ENCODE assay signal across 1 cellular context in the genomic region with DNA sequence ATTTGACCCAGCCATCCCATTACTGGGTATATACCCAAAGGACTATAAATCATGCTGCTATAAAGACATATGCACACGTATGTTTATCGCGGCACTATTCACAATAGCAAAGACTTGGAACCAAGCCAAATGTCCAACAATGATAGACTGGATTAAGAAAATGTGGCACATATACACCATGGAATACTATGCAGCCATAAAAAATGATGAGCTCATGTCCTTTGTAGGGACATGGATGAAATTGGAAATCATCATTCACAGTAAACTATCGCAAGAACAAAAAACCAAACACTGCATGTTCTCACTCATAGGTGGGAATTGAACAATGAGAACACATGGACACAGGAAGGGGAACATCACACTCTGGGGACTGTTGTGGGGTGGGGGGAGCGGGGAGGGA. TPM values are rescaled to one million over a fixed set of nuclear protein-coding genes. Genes with fewer than 3 reads are reported as not detected.
"Had no signal": no experiment of that assay in that cellular context is flagged by ENCODE, and none has a peak within 500 bp of the region (broad histone marks: within the 10 kb centered on the region; RNA-seq: fewer than 3 reads in every experiment).

No MANE protein-coding gene starts in this region.

RNA-seq across cellular contexts. Expression of gene SMARCA1, which starts 41.1 kb away (rescaled TPM):
- total RNA-seq: activated T-helper 1 cell treated with anti-CD3 and anti-CD28 coated beads, Interleukin-12 subunit alpha, Interleukin-12 subunit beta, Interleukin-2, Interleukin-4 antibody, amounts not matched to agents 30 ng/mL and 10 ng/mL and 1 ng/mL, durations not matched to agents 14 hours and 24 hours and 36 hours had no signal
